In the genomic region with DNA sequence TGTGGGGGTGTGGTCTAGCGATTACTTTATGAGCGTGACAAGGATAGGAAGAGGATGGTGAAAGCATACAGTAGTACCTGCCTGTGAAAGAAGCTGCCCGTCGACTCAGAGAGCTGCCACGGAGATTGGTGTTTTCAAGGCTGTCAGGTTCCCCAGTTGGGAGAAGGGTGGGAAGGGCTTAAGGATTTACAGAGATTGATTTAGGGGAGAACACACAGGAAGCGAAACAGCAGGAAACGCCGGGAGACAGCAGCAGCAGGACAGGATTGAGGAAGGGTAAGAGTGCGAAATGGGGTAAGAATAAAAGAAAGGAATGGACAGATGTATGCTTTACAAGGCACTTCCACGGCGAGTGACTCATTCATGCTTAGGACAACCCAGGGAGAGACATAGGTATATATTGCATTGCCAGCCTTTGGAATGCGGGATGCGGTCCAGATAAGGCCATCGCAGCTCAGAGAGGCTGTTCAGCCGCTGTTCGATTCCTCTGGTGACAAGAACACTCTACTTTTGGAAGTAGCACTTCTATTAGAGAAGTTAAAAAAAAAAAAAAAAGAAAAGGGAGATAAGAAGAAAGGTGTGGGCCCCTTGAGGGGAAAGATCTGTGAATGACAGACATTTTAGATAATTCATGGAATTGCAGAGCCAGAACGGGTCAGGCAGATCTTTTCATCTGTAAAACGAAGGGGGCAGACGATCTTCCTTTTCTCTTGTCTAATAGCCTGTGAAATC, we compare ENCODE assay signal across 8 cellular contexts. TPM values are rescaled to one million over a fixed set of nuclear protein-coding genes. Genes with fewer than 3 reads are reported as not detected.
DNase-seq lines count a peak whose midpoint lies in the region; ATAC-seq and TF ChIP-seq lines count a peak whose summit lies in the region.

No MANE protein-coding gene starts in this region.

- no peaks in the 10 kb centered on the region for H3K9me2 ChIP-seq in PC-3 (replicated peaks; ENCODE audit: low read length)

- H4K20me1 ChIP-seq in PC-3 (ENCODE audit: low read length) = no peaks in the 10 kb centered on the region

- peak overlapping the region; percentile 52 for H3K56ac ChIP-seq in mesendoderm (ENCODE audit: low read length)

- no peak overlapping the region for H2AK5ac ChIP-seq in mesendoderm (ENCODE audit: low read length)

- H3K4me3 ChIP-seq in PC-3 (ENCODE audit: low read length) = peak overlapping the region; percentile 69
- H3K4me3 ChIP-seq in mesendoderm (ENCODE audit: low read length) = peak overlapping the region; percentile 11
- peak overlapping the region; percentile 54 to 56 for H3K4me3 ChIP-seq in uterus

- TF ChIP-seq CTCF in PC-3 (conservative IDR thresholded peaks at IDR 0.05; ENCODE audit: low read depth, low read length) = no peak
- no peak for TF ChIP-seq CTCF in chondrocyte (IDR thresholded peaks at IDR 0.05)
- no peak for TF ChIP-seq CTCF in uterus (IDR thresholded peaks at IDR 0.05)

- H3K4me1 ChIP-seq in PC-3 (ENCODE audit: insufficient read depth, low read length) = peaks cover 25% of the 10 kb centered on the region
- H3K4me1 ChIP-seq in mesendoderm (ENCODE audit: control insufficient read depth, low read depth, low read length) = peaks cover 6% of the 10 kb centered on the region
- no peaks in the 10 kb centered on the region for H3K4me1 ChIP-seq in uterus

- H2BK5ac ChIP-seq in mesendoderm (ENCODE audit: low read length) = peak overlapping the region; percentile 16

- no peak for DNase-seq in activated CD4-positive, alpha-beta T cell treated with anti-CD3 and anti-CD28 coated beads, Interleukin-2, amount 10 ng/mL, durations not matched to agents 7 days and 5 days
- no peak for DNase-seq in activated CD4-positive, alpha-beta T cell treated with anti-CD3 and anti-CD28 coated beads, Interleukin-2, amount 50 U/mL, for 4 hours
- DNase-seq in PC-3 (peak; percentile 77), chondrocyte (ENCODE audit: low spot score) (no peak), mesendoderm (peak; percentile 80), uterus (peak in 1 of 2 donors; percentile 29), posterior vena cava (ENCODE audit: low spot score) (no peak)

- peak overlapping the region; percentile 4; the same call in 1 of the 2 replicates for H3K27ac ChIP-seq in PC-3 (ENCODE audit: low read length)
- peak overlapping the region; percentile 85 for H3K27ac ChIP-seq in mesendoderm (ENCODE audit: low read depth, low read length)
- H3K27ac ChIP-seq in uterus = peak overlapping the region; percentile 96

- peak overlapping the region; percentile 88 for H3K4me3 Mint-ChIP-seq in activated CD4-positive, alpha-beta T cell treated with anti-CD3 and anti-CD28 coated beads, Interleukin-2, amount 10 ng/mL, durations not matched to agents 7 days and 5 days
- H3K4me3 Mint-ChIP-seq in chondrocyte (ENCODE audit: unreplicated experiment) = peak overlapping the region; percentile 85

- CTCF ChIA-PET in activated CD4-positive, alpha-beta T cell treated with anti-CD3 and anti-CD28 coated beads, Interleukin-2, amount 10 ng/mL, durations not matched to agents 7 days and 5 days (lab: Charles Lee) = no interaction called here
- CTCF ChIA-PET in PC-3 (lab: Charles Lee) = interaction anchor here (0.7 to 1.1 kb wide), 2 partner anchors 67 to 301 kb away, joined by 3 read pairs; no protein-coding TSS in a partner anchor

- H3K9ac ChIP-seq in PC-3 (ENCODE audit: low read length) (peak overlapping the region; percentile 59), mesendoderm (ENCODE audit: low read length) (peak overlapping the region; percentile 23)

- ATAC-seq in PC-3 (peak; percentile 53), HG03280 (IDR thresholded peaks at IDR 0.05; ENCODE audit: unreplicated experiment) (no peak)

- no peak overlapping the region for H3K23ac ChIP-seq in mesendoderm (ENCODE audit: low read length)

- H2AFZ ChIP-seq in PC-3 (ENCODE audit: low read length) = peak overlapping the region; percentile 89

- no peaks in the 10 kb centered on the region for H3K36me3 ChIP-seq in PC-3 (ENCODE audit: low read depth, low read length)
- H3K36me3 ChIP-seq in mesendoderm (ENCODE audit: control insufficient read depth, insufficient read depth, low read length) = no peaks in the 10 kb centered on the region
- no peaks in the 10 kb centered on the region for H3K36me3 ChIP-seq in uterus

- intact Hi-C loops in PC-3 (cut with micrococcal nuclease) = loop anchor here (2.0 to 5.0 kb wide), 4 partner anchors 52 to 337 kb away; a partner anchor contains a TSS
- intact Hi-C loops in uterus (cut with DNase I; ENCODE audit: low total_unique reads) = no loop called here
- intact Hi-C loops in posterior vena cava (cut with DNase I) = no loop called here

- WGBS in mesendoderm (ENCODE audit: extremely low coverage, insufficient coverage, low lambda C conversion rate) = no CpG with 5 or more reads among the region's 19 CpGs

- H3K79me1 ChIP-seq in mesendoderm (ENCODE audit: low read length) = peaks cover 8% of the 10 kb centered on the region

- H3K79me2 ChIP-seq in PC-3 (ENCODE audit: low read length) = peaks cover 33% of the 10 kb centered on the region
- H3K79me2 ChIP-seq in mesendoderm (ENCODE audit: control insufficient read depth, insufficient read depth, low read length) = peaks cover 8% of the 10 kb centered on the region

- H3K36me3 Mint-ChIP-seq in activated CD4-positive, alpha-beta T cell treated with anti-CD3 and anti-CD28 coated beads, Interleukin-2, amount 10 ng/mL, durations not matched to agents 7 days and 5 days (ENCODE audit: low read depth) = no peaks in the 10 kb centered on the region
- H3K36me3 Mint-ChIP-seq in chondrocyte (ENCODE audit: low read depth) = no peaks in the 10 kb centered on the region

- H3K27me3 ChIP-seq in PC-3 (ENCODE audit: low read length) (no peaks in the 10 kb centered on the region), mesendoderm (ENCODE audit: insufficient read depth, low read length, poor library complexity) (no peaks in the 10 kb centered on the region), uterus (no peaks in the 10 kb centered on the region)

- H3K18ac ChIP-seq in mesendoderm (ENCODE audit: low read length) = peak overlapping the region; percentile 61

- no peaks in the 10 kb centered on the region for H3F3A ChIP-seq in PC-3 (ENCODE audit: low read length, unreplicated experiment)

- no peak for TF ChIP-seq POLR2A in uterus (IDR thresholded peaks at IDR 0.05)

- POLR2A ChIA-PET in activated CD4-positive, alpha-beta T cell treated with anti-CD3 and anti-CD28 coated beads, Interleukin-2, amount 10 ng/mL, durations not matched to agents 7 days and 5 days (lab: Charles Lee) = no interaction called here
- POLR2A ChIA-PET in PC-3 (lab: Charles Lee; ENCODE audit: unreplicated experiment) = no interaction called here

- peak overlapping the region; percentile 88 for H3K27ac Mint-ChIP-seq in activated CD4-positive, alpha-beta T cell treated with anti-CD3 and anti-CD28 coated beads, Interleukin-2, amount 10 ng/mL, durations not matched to agents 7 days and 5 days
- H3K27ac Mint-ChIP-seq in chondrocyte (ENCODE audit: unreplicated experiment) = peak overlapping the region; percentile 95

- no peak overlapping the region for H2BK120ac ChIP-seq in mesendoderm (ENCODE audit: low read depth, low read length)

- H4K5ac ChIP-seq in mesendoderm (ENCODE audit: low read length) = no peak overlapping the region

- H4K8ac ChIP-seq in mesendoderm (ENCODE audit: low read depth, low read length) = no peak overlapping the region

- peak overlapping the region; percentile 82 for H3K4me2 ChIP-seq in PC-3 (ENCODE audit: low read length)
- peak overlapping the region; percentile 42 for H3K4me2 ChIP-seq in mesendoderm (ENCODE audit: low read length)

- peaks cover 41% of the 10 kb centered on the region for H3K4me1 Mint-ChIP-seq in activated CD4-positive, alpha-beta T cell treated with anti-CD3 and anti-CD28 coated beads, Interleukin-2, amount 10 ng/mL, durations not matched to agents 7 days and 5 days
- H3K4me1 Mint-ChIP-seq in chondrocyte (ENCODE audit: low read depth) = peaks cover 34% of the 10 kb centered on the region

- no peaks in the 10 kb centered on the region for H3K9me3 Mint-ChIP-seq in activated CD4-positive, alpha-beta T cell treated with anti-CD3 and anti-CD28 coated beads, Interleukin-2, amount 10 ng/mL, durations not matched to agents 7 days and 5 days
- H3K9me3 Mint-ChIP-seq in chondrocyte (ENCODE audit: low read depth) = no peaks in the 10 kb centered on the region

- H3K9me3 ChIP-seq in PC-3 (ENCODE audit: low read length) = no peaks in the 10 kb centered on the region
- H3K9me3 ChIP-seq in uterus = no peaks in the 10 kb centered on the region

- TSS peak; percentile 71 for BruUV-seq in PC-3 (replicated peaks; lab: Mats Ljungman, UMichigan)

- no peak overlapping the region for H2BK15ac ChIP-seq in mesendoderm (replicated peaks; ENCODE audit: low read depth)

- H3K4ac ChIP-seq in mesendoderm (ENCODE audit: low read depth, low read length) = no peak overlapping the region

- H3K27me3 Mint-ChIP-seq in activated CD4-positive, alpha-beta T cell treated with anti-CD3 and anti-CD28 coated beads, Interleukin-2, amount 10 ng/mL, durations not matched to agents 7 days and 5 days = no peaks in the 10 kb centered on the region
- no peaks in the 10 kb centered on the region for H3K27me3 Mint-ChIP-seq in chondrocyte (ENCODE audit: low read depth)

RNA-seq across cellular contexts. Expression of a gene that starts 0.9 kb away (rescaled TPM):
- total RNA-seq in activated CD4-positive, alpha-beta T cell treated with anti-CD3 and anti-CD28 coated beads, Interleukin-2, amount 10 ng/mL, durations not matched to agents 7 days and 5 days = 10 to 100 TPM; 18.4 to 22.8 TPM
- total RNA-seq in PC-3 (2014; rRNA removed) = 7.5 and 8.2 TPM in 2 replicates
- total RNA-seq in chondrocyte = 20.1 to 20.3 TPM (median 20.2 TPM) in 3 replicates
- 11.2 TPM for polyA plus RNA-seq in mesendoderm (2013, experiment 1 of 2)
- 10.6 TPM for polyA plus RNA-seq in mesendoderm (2013, experiment 2 of 2)
- total RNA-seq in uterus = 10 to 100 TPM; 38.7 to 88.5 (median 62.0) TPM
- total RNA-seq in posterior vena cava = 10 to 100 TPM; 43.0 to 43.3 TPM

Comparison
In these comparisons a context has a peak if more than half of its experiments do, and no peak if none do; other contexts are left out.
1. DNase-seq: peak in PC-3 (single experiment) and mesendoderm (single experiment); none in activated CD4-positive, alpha-beta T cell treated with anti-CD3 and anti-CD28 coated beads, Interleukin-2, amount 10 ng/mL, durations not matched to agents 7 days and 5 days (single experiment), activated CD4-positive, alpha-beta T cell treated with anti-CD3 and anti-CD28 coated beads, Interleukin-2, amount 50 U/mL, for 4 hours (0 of 2), chondrocyte (single experiment) and posterior vena cava (single experiment).
2. H3K27ac ChIP-seq: peak in every context shown above with its lines; median percentile 96 in uterus; 85 in mesendoderm; 4 in PC-3.
3. H3K4me3 ChIP-seq: peak in every context shown above with its lines; median percentile 69 in PC-3; 55 in uterus; 11 in mesendoderm.